12 cellular contexts compared by ENCODE assay signal in genomic region chr1:168535536-168535935, GRCh38. TPM values are rescaled to one million over a fixed set of nuclear protein-coding genes. Genes with fewer than 3 reads are reported as not detected.
DNase-seq lines count a peak whose midpoint lies in the region; ATAC-seq and TF ChIP-seq lines count a peak whose summit lies in the region.
"Had no signal": no experiment of that assay in that cellular context is flagged by ENCODE, and none has a peak within 500 bp of the region (broad histone marks: within the 10 kb centered on the region; RNA-seq: fewer than 3 reads in every experiment).

No MANE protein-coding gene starts in this region.

- peaks cover 1% of the 10 kb centered on the region for H3K36me3 Mint-ChIP-seq in activated T-cell treated with anti-CD3 and anti-CD28 coated beads, Interleukin-2, amount 50 U/mL, for 4 hours (ENCODE audit: insufficient read depth)
- peaks cover 24% of the 10 kb centered on the region for H3K36me3 Mint-ChIP-seq in T-helper 2 cell treated with Interferon-gamma antibody and Interleukin-4, amounts not matched to agents 5 μg/mL and 100 μg/mL, for 36 hours (ENCODE audit: low read depth)
- peaks cover 7% of the 10 kb centered on the region for H3K36me3 Mint-ChIP-seq in stimulated activated naive CD8-positive, alpha-beta T cell treated with anti-CD3 and anti-CD28 coated beads, Interleukin-15, Interleukin-2, amounts not matched to agents 100 ng/mL and 50 ng/mL, for 24 hours (ENCODE audit: low read depth)

- peak overlapping the region; percentile 57 for H3K4me3 Mint-ChIP-seq in activated T-cell treated with anti-CD3 and anti-CD28 coated beads, Interleukin-2, amount 50 U/mL, for 4 hours
- H3K4me3 Mint-ChIP-seq in T-helper 2 cell treated with Interferon-gamma antibody and Interleukin-4, amounts not matched to agents 5 μg/mL and 100 μg/mL, for 36 hours = peak overlapping the region; percentile 82
- peak overlapping the region; percentile 40 for H3K4me3 Mint-ChIP-seq in stimulated activated naive CD8-positive, alpha-beta T cell treated with anti-CD3 and anti-CD28 coated beads, Interleukin-15, Interleukin-2, amounts not matched to agents 100 ng/mL and 50 ng/mL, for 24 hours

- H3K9me3 Mint-ChIP-seq in activated T-cell treated with anti-CD3 and anti-CD28 coated beads, Interleukin-2, amount 50 U/mL, for 4 hours = no peaks in the 10 kb centered on the region
- H3K9me3 Mint-ChIP-seq in T-helper 2 cell treated with Interferon-gamma antibody and Interleukin-4, amounts not matched to agents 5 μg/mL and 100 μg/mL, for 36 hours = peaks cover 30% of the 10 kb centered on the region
- H3K9me3 Mint-ChIP-seq in stimulated activated naive CD8-positive, alpha-beta T cell treated with anti-CD3 and anti-CD28 coated beads, Interleukin-15, Interleukin-2, amounts not matched to agents 100 ng/mL and 50 ng/mL, for 24 hours = no peaks in the 10 kb centered on the region

- H3K4me1 ChIP-seq in adrenal gland (replicated peaks in 1 of 2) = no peaks in the 10 kb centered on the region
- H3K4me1 ChIP-seq: uterus had no signal

- peaks cover 73% of the 10 kb centered on the region for H3K4me1 Mint-ChIP-seq in activated T-cell treated with anti-CD3 and anti-CD28 coated beads, Interleukin-2, amount 50 U/mL, for 4 hours (ENCODE audit: low read depth)
- H3K4me1 Mint-ChIP-seq in T-helper 2 cell treated with Interferon-gamma antibody and Interleukin-4, amounts not matched to agents 5 μg/mL and 100 μg/mL, for 36 hours (ENCODE audit: low read depth) = peaks cover 47% of the 10 kb centered on the region
- H3K4me1 Mint-ChIP-seq in stimulated activated naive CD8-positive, alpha-beta T cell treated with anti-CD3 and anti-CD28 coated beads, Interleukin-15, Interleukin-2, amounts not matched to agents 100 ng/mL and 50 ng/mL, for 24 hours (ENCODE audit: low read depth) = peaks cover 72% of the 10 kb centered on the region

- no peak for DNase-seq in activated T-cell treated with anti-CD3 and anti-CD28 coated beads, Interleukin-2, amount 50 U/mL, for 4 hours
- no peak for DNase-seq in activated T-cell treated with anti-CD3 and anti-CD28 coated beads for 4 hours
- DNase-seq in T-helper 2 cell treated with Interferon-gamma antibody and Interleukin-4, amounts not matched to agents 5 μg/mL and 100 μg/mL, for 36 hours (ENCODE audit: low spot score) = no peak
- DNase-seq in adrenal gland = no peak
- no peak for DNase-seq in omental fat pad (ENCODE audit: low spot score)
- no peak for DNase-seq in hepatic stellate cell (ENCODE audit: low spot score)
- DNase-seq: stimulated activated CD4-positive, alpha-beta T cell treated with anti-CD3 and anti-CD28 coated beads, Interleukin-15, amount 100 ng/mL, for 24 hours; uterus had no signal

- no peaks in the 10 kb centered on the region for H3K27me3 ChIP-seq in adrenal gland
- H3K27me3 ChIP-seq: uterus had no signal

- no peak for ATAC-seq in activated T-cell treated with anti-CD3 and anti-CD28 coated beads, Interleukin-2, amount 50 U/mL, for 4 hours
- ATAC-seq in HG03066 (IDR thresholded peaks at IDR 0.05; ENCODE audit: low read depth, unreplicated experiment) (peak; percentile 82), omental fat pad (ENCODE audit: low FRiP score) (no peak)

- H3K27me3 Mint-ChIP-seq in activated T-cell treated with anti-CD3 and anti-CD28 coated beads, Interleukin-2, amount 50 U/mL, for 4 hours (ENCODE audit: low read depth) = no peaks in the 10 kb centered on the region
- H3K27me3 Mint-ChIP-seq in T-helper 2 cell treated with Interferon-gamma antibody and Interleukin-4, amounts not matched to agents 5 μg/mL and 100 μg/mL, for 36 hours (ENCODE audit: low read depth) = peaks cover 2% of the 10 kb centered on the region
- H3K27me3 Mint-ChIP-seq in stimulated activated naive CD8-positive, alpha-beta T cell treated with anti-CD3 and anti-CD28 coated beads, Interleukin-15, Interleukin-2, amounts not matched to agents 100 ng/mL and 50 ng/mL, for 24 hours = no peaks in the 10 kb centered on the region

- intact Hi-C loops in adrenal gland (cut with DNase I) = no loop called here

- peak overlapping the region in 1 of 5 donors; percentile 45 for H3K27ac ChIP-seq in adrenal gland
- H3K27ac ChIP-seq: epithelial cell of prostate, uterus had no signal

- H3K9me3 ChIP-seq in adrenal gland (replicated peaks in 1 of 3) = no peaks in the 10 kb centered on the region
- H3K9me3 ChIP-seq: uterus had no signal

- no peaks in the 10 kb centered on the region for H3K36me3 ChIP-seq in adrenal gland (replicated peaks in 1 of 2)
- H3K36me3 ChIP-seq: uterus had no signal

- no peak for TF ChIP-seq CTCF in adrenal gland (IDR thresholded peaks at IDR 0.05)
- TF ChIP-seq CTCF in omental fat pad (IDR thresholded peaks at IDR 0.05) = no peak

- no peak for TF ChIP-seq POLR2A in adrenal gland (IDR thresholded peaks at IDR 0.05)

- no peak overlapping the region for H3K4me3 ChIP-seq in adrenal gland
- H3K4me3 ChIP-seq: uterus had no signal

- whole genome bisulfite sequencing in adrenal gland, 4 donors = 32 to 76% (median 62%) methylated on average over 1 of the region's 1 CpG

- peak overlapping the region; percentile 94 for H3K27ac Mint-ChIP-seq in T-helper 2 cell treated with Interferon-gamma antibody and Interleukin-4, amounts not matched to agents 5 μg/mL and 100 μg/mL, for 36 hours
- H3K27ac Mint-ChIP-seq in stimulated activated naive CD8-positive, alpha-beta T cell treated with anti-CD3 and anti-CD28 coated beads, Interleukin-15, Interleukin-2, amounts not matched to agents 100 ng/mL and 50 ng/mL, for 24 hours = peak overlapping the region; percentile 78

RNA-seq across cellular contexts. Expression of gene XCL2, which starts 8.3 kb away (rescaled TPM):
- 10 to 100 TPM; 14.0 to 79.9 (median 28.4) TPM for total RNA-seq in activated T-cell treated with anti-CD3 and anti-CD28 coated beads, Interleukin-2, amount 50 U/mL, for 4 hours
- total RNA-seq in adrenal gland (1 to 10 TPM in 1 of 8 donors, not detected in 7; 1.5 TPM), omental fat pad (1 to 10 TPM in 1 of 4 donors, not detected in 3; 1.6 TPM)
- under 1 TPM in 1 of 3 donors, not detected in 2; 0.33 TPM for polyA plus RNA-seq in adrenal gland
- total RNA-seq: lung microvascular endothelial cell, uterus had no signal

RNA-seq across cellular contexts. Expression of gene XCL1, which starts 40.9 kb away (rescaled TPM):
- total RNA-seq in activated T-cell treated with anti-CD3 and anti-CD28 coated beads, Interleukin-2, amount 50 U/mL, for 4 hours = 10 to 100 TPM; 34.1 to 57.5 (median 43.8) TPM
- under 1 TPM in 2 of 8 donors, not detected in 6; 0.23 to 0.43 TPM for total RNA-seq in adrenal gland
- polyA plus RNA-seq in adrenal gland = under 1 TPM in 2 of 3 donors, not detected in 1; 0.24 TPM
- 1 to 10 TPM in 1 of 4 donors, under 1 TPM in 1, not detected in 2; 0.28 to 1.3 TPM for total RNA-seq in omental fat pad
- total RNA-seq: lung microvascular endothelial cell had no signal

Comparison
In these comparisons a context has a peak if more than half of its experiments do, and no peak if none do; other contexts are left out.
1. RNA of gene XCL2, which starts 8.3 kb away (total RNA-seq): 14.0 to 79.9 TPM in activated T-cell treated with anti-CD3 and anti-CD28 coated beads, Interleukin-2, amount 50 U/mL, for 4 hours; 1.6 TPM in omental fat pad and 1.5 TPM in adrenal gland; every median in the first group is over 4 times any median in the second.
2. RNA of gene XCL1, which starts 40.9 kb away (total RNA-seq): 34.1 to 57.5 TPM in activated T-cell treated with anti-CD3 and anti-CD28 coated beads, Interleukin-2, amount 50 U/mL, for 4 hours; 0.28 to 1.3 TPM in omental fat pad and 0.23 to 0.43 TPM in adrenal gland; every median in the first group is over 10 times any median in the second.
3. Peak in every context shown above with its lines, with median percentiles within 50 percentile points of each other: H3K4me3 Mint-ChIP-seq.